ENCODE assay signal across 8 cellular contexts in the genomic region with DNA sequence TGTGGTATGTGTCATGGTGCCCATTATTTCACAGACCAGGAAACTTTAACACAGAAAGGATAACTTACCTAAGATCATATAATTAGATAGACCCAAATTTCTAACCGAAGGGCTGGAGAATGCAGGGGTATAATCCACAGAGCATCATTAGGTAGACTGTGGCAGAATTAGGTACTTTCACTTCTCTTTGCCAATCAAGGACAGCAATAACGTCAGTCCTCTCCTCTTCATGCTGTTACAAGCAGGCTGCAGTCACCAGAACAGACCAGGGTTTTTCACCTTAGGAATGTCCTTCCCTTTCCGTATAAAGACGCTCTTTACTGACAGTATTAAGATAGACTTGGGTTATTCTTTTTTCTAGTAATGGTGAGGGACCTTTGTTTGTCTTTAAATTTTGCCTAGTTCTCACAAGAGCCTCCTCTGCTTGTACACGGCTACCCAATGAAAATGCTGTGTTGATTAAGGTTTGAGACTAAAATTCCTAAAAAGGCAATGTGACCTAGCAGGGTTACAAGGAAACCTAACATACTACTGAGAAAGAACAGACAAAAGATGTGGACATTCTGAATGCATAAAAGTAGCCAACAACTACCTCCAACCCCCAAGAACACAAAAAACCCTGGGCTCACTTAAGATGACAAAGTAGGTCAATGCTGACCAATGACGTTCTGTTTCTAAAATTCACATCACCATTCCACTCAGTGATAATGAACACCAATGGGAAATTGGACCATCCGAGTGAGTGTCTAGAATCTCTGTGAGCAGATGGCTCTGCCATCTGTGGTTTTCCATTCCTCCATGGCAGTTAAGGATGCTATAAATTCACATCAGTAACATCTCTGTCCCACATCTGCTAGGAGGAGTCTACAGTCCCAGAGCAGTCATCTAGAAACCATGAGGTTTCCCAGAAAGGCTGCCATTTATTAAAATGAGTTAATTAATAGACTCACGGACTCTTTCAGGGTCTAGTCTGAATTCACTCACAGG. TPM values are rescaled to one million over a fixed set of nuclear protein-coding genes. Genes with fewer than 3 reads are reported as not detected.
A peak's percentile ranks its signal among the peaks of the same experiment; 100 is the strongest.
DNase-seq lines count a peak whose midpoint lies in the region; ATAC-seq and TF ChIP-seq lines count a peak whose summit lies in the region.

No MANE protein-coding gene starts in this region.

- H3K4me3 Mint-ChIP-seq in activated T-helper 17 cell treated with anti-CD3 and anti-CD28 coated beads, Interleukin-2, amount 50 U/mL, for 72 hours: peak overlapping the region; percentile 98

- H3K4me1 ChIP-seq in BLaER1: peaks cover 63% of the 10 kb centered on the region

- no peak for TF ChIP-seq CTCF in kidney epithelial cell (IDR thresholded peaks at IDR 0.05; ENCODE audit: insufficient read depth, low read length, poor library complexity, severe bottlenecking)

- H3K36me3 Mint-ChIP-seq in activated T-helper 17 cell treated with anti-CD3 and anti-CD28 coated beads, Interleukin-2, amount 50 U/mL, for 72 hours (ENCODE audit: low read depth): peaks cover 61% of the 10 kb centered on the region

- no peaks in the 10 kb centered on the region for H3K9me3 Mint-ChIP-seq in activated T-helper 17 cell treated with anti-CD3 and anti-CD28 coated beads, Interleukin-2, amount 50 U/mL, for 72 hours

- DNase-seq in kidney epithelial cell (ENCODE audit: low read depth): no peak
- no peak for DNase-seq in GOT3 (lab: John Stamatoyannopoulos, UW)
- no peak for DNase-seq in foreskin melanocyte
- no peak for DNase-seq in NCI-H526 (lab: John Stamatoyannopoulos, UW)

- peak overlapping the region; percentile 94 for H3K27ac Mint-ChIP-seq in activated T-helper 17 cell treated with anti-CD3 and anti-CD28 coated beads, Interleukin-2, amount 50 U/mL, for 72 hours

- no peaks in the 10 kb centered on the region for H3K27me3 ChIP-seq in BLaER1
- H3K27me3 ChIP-seq in kidney epithelial cell (ENCODE audit: control insufficient read depth, insufficient read depth, low read length): no peaks in the 10 kb centered on the region

- H3K36me3 ChIP-seq in BLaER1 (peaks cover 54% of the 10 kb centered on the region), kidney epithelial cell (ENCODE audit: control insufficient read depth, insufficient read depth, low read length) (no peaks in the 10 kb centered on the region)

- peak overlapping the region; percentile 100 for H3K9ac ChIP-seq in BLaER1

- ATAC-seq in GM19035 (IDR thresholded peaks at IDR 0.05; ENCODE audit: unreplicated experiment) (peak; percentile 17), HG03571 (IDR thresholded peaks at IDR 0.05; ENCODE audit: unreplicated experiment) (peak; percentile 43)
- ATAC-seq in activated T-helper 17 cell treated with anti-CD3 and anti-CD28 coated beads, Interleukin-2, amount 50 U/mL, for 72 hours (replicated peaks): peak; percentile 34

- H3K9me3 ChIP-seq in BLaER1: peaks cover 14% of the 10 kb centered on the region

- peak overlapping the region; percentile 100 for H3K27ac ChIP-seq in BLaER1

- H3K4me1 Mint-ChIP-seq in activated T-helper 17 cell treated with anti-CD3 and anti-CD28 coated beads, Interleukin-2, amount 50 U/mL, for 72 hours: peaks cover 26% of the 10 kb centered on the region

- H3K4me3 ChIP-seq in BLaER1 (peak overlapping the region; percentile 97), kidney epithelial cell (ENCODE audit: low read depth, low read length) (peak overlapping the region; percentile 71)

- H3K4me2 ChIP-seq in BLaER1: peak overlapping the region; percentile 81

- H3K27me3 Mint-ChIP-seq in activated T-helper 17 cell treated with anti-CD3 and anti-CD28 coated beads, Interleukin-2, amount 50 U/mL, for 72 hours: no peaks in the 10 kb centered on the region

- H4K20me1 ChIP-seq in BLaER1: peaks cover 61% of the 10 kb centered on the region

RNA-seq across cellular contexts. Expression of a gene that starts 2.1 kb away (rescaled TPM):
- total RNA-seq in activated T-helper 17 cell treated with anti-CD3 and anti-CD28 coated beads, Interleukin-2, amount 50 U/mL, for 72 hours: 100 to 1,000 TPM; 129 to 206 TPM
- total RNA-seq in kidney epithelial cell: 270 and 328 TPM in 2 replicates
